8 cellular contexts compared by ENCODE assay signal in genomic region chr10:98028168-98028770, GRCh38.
DNase-seq lines count a peak whose midpoint lies in the region; ATAC-seq and TF ChIP-seq lines count a peak whose summit lies in the region.

No MANE protein-coding gene starts in this region.

- peak; percentile 91 for TF ChIP-seq CTCF in C4-2B (conservative IDR thresholded peaks at IDR 0.05)

- DNase-seq in NCI-H2227 treated with DMSO at 0.1 percent for 48 hours (lab: John Stamatoyannopoulos, UW) (peak; percentile 25), middle frontal gyrus (ENCODE audit: extremely low spot score, low spot score) (peak; percentile 45)
- peak; percentile 64 to 75 for DNase-seq in activated CD4-positive, alpha-beta T cell treated with anti-CD3 and anti-CD28 coated beads, Interleukin-2, amount 50 U/mL, for 48 hours
- DNase-seq in effector CD8-positive, alpha-beta T cell (lab: John Stamatoyannopoulos, UW) = peak; percentile 31
- peak; percentile 26 for DNase-seq in stimulated activated CD8-positive, alpha-beta memory T cell treated with anti-CD3 and anti-CD28 coated beads, Interleukin-7, amount 100 ng/mL, for 24 hours (ENCODE audit: low read depth)

- no peak overlapping the region for H3K27ac ChIP-seq in C4-2B

- ATAC-seq in GM21515 (IDR thresholded peaks at IDR 0.05; ENCODE audit: unreplicated experiment) (peak; percentile 66), GM18870 (IDR thresholded peaks at IDR 0.05; ENCODE audit: unreplicated experiment) (no peak)
